8 cellular contexts compared by ENCODE assay signal in genomic region chr16:68644715-68645493, GRCh38. TPM values are rescaled to one million over a fixed set of nuclear protein-coding genes. Genes with fewer than 3 reads are reported as not detected.
DNase-seq lines count a peak whose midpoint lies in the region; ATAC-seq, FAIRE-seq and TF ChIP-seq lines count a peak whose summit lies in the region.

CDH3 (plus strand) TSS chr16:68645310; CDS start chr16:68645380, 70 bp downstream.

- H3K4me1 Mint-ChIP-seq in natural killer cell = peaks cover 0 to 5% of the 10 kb centered on the region in 2 donors

- in situ Hi-C loops in Panc1 (cut with HindIII; ENCODE audit: low pct_unique_long_range_greater_than_20kb, low sequenced_read_pairs) = no loop called here

- peaks cover 27% of the 10 kb centered on the region for H3K4me1 ChIP-seq in left ventricle myocardium inferior
- H3K4me1 ChIP-seq in Panc1 (ENCODE audit: control insufficient read depth, insufficient read depth, low read length) = peaks cover 13% of the 10 kb centered on the region
- peaks cover 0 to 18% of the 10 kb centered on the region in 2 donors for H3K4me1 ChIP-seq in duodenal mucosa (ENCODE audit: control insufficient read depth in 1 of 2, insufficient read depth in 2 of 2, low read length in 2 of 2)

- no peaks in the 10 kb centered on the region for H3K9me3 ChIP-seq in left ventricle myocardium inferior (replicated peaks)
- no peaks in the 10 kb centered on the region for H3K9me3 ChIP-seq in Panc1 (ENCODE audit: control insufficient read depth, insufficient read depth, low read depth, low read length)
- H3K9me3 ChIP-seq in duodenal mucosa (ENCODE audit: control insufficient read depth in 1 of 2, low read length in 2 of 2) = no peaks in the 10 kb centered on the region

- H3K9me3 Mint-ChIP-seq in natural killer cell = no peaks in the 10 kb centered on the region

- no TSS peak for BruUV-seq in Panc1 (replicated peaks; lab: Mats Ljungman, UMichigan)

- no peaks in the 10 kb centered on the region for H3K36me3 Mint-ChIP-seq in natural killer cell

- POLR2A ChIA-PET in Panc1 (lab: Charles Lee) = interaction anchor here (0.6 kb wide), 1 partner anchor 45 kb away, joined by 11 read pairs; no protein-coding TSS in a partner anchor

- no peak within 1 kb of the TSS for H3K27ac Mint-ChIP-seq in natural killer cell

- H3K36me3 ChIP-seq in left ventricle myocardium inferior (no peaks in the 10 kb centered on the region), Panc1 (ENCODE audit: control insufficient read depth, insufficient read depth, low read length) (peaks cover 7% of the 10 kb centered on the region; the same call in 1 of the 2 replicates), duodenal mucosa (ENCODE audit: control insufficient read depth in 1 of 2, insufficient read depth in 2 of 2, low read length in 2 of 2) (no peaks in the 10 kb centered on the region)

- no peak for TF ChIP-seq CTCF in left ventricle myocardium inferior (IDR thresholded peaks at IDR 0.05; ENCODE audit: borderline replicate concordance)
- no peak for TF ChIP-seq CTCF in Panc1 (IDR thresholded peaks at IDR 0.05)
- TF ChIP-seq CTCF in natural killer cell (IDR thresholded peaks at IDR 0.05) = no peak

- peak within 1 kb of the TSS; percentile 19 for H3K4me3 ChIP-seq in left ventricle myocardium inferior
- H3K4me3 ChIP-seq in Panc1 (ENCODE audit: low read depth in 2 of 2, low read length in 2 of 2) = peak within 1 kb of the TSS; percentile 32 to 64
- peak within 1 kb of the TSS; percentile 62 to 68 for H3K4me3 ChIP-seq in duodenal mucosa (ENCODE audit: low read depth in 1 of 2, low read length in 2 of 2)

- H3K27ac ChIP-seq in left ventricle myocardium inferior (replicated peaks) (no peak within 1 kb of the TSS), Panc1 (ENCODE audit: low read length) (no peak within 1 kb of the TSS), duodenal mucosa (ENCODE audit: low read depth, low read length) (no peak within 1 kb of the TSS)

- H3K27me3 ChIP-seq in left ventricle myocardium inferior (ENCODE audit: low read depth) (peaks cover 99% of the 10 kb centered on the region), Panc1 (ENCODE audit: control insufficient read depth, insufficient read depth, low read length) (no peaks in the 10 kb centered on the region; the same call in 1 of the 2 replicates), duodenal mucosa (ENCODE audit: control insufficient read depth in 1 of 2, insufficient read depth in 2 of 2, low read length in 2 of 2) (peaks cover 49 to 50% of the 10 kb centered on the region in 2 donors)

- ATAC-seq in Right ventricle myocardium superior (ENCODE audit: poor library complexity) = no peak
- peak; percentile 65 for ATAC-seq in Panc1
- ATAC-seq in natural killer cell = no peak
- no peak for ATAC-seq in HG03565 (IDR thresholded peaks at IDR 0.05; ENCODE audit: unreplicated experiment)
- ATAC-seq in HG02870 (IDR thresholded peaks at IDR 0.05; ENCODE audit: unreplicated experiment) = no peak

- CTCF ChIA-PET in Panc1 (lab: Charles Lee) = no interaction called here

- peaks cover 47 to 49% of the 10 kb centered on the region in 2 donors for H3K27me3 Mint-ChIP-seq in natural killer cell (ENCODE audit: low read depth in 2 of 2)

- intact Hi-C loops in left ventricle myocardium inferior (cut with micrococcal nuclease) (no loop called here), Right ventricle myocardium superior (cut with DNase I) (no loop called here), Panc1 (cut with micrococcal nuclease; ENCODE audit: unreplicated experiment) (no loop called here), natural killer cell (cut with micrococcal nuclease) (no loop called here)

- no peak for FAIRE-seq in urothelium cell line (lab: Jason Lieb, UNC)

- no peak within 1 kb of the TSS for H3K9ac ChIP-seq in duodenal mucosa (ENCODE audit: low read depth in 1 of 2, low read length in 2 of 2)

- DNase-seq in left ventricle myocardium inferior = no peak
- DNase-seq in Right ventricle myocardium superior = no peak
- DNase-seq in Panc1 (ENCODE audit: low read depth, low spot score) = no peak
- no peak for DNase-seq in natural killer cell
- DNase-seq in urothelium cell line (ENCODE audit: low spot score) = no peak

- peak within 1 kb of the TSS; percentile 35 for H3K4me3 Mint-ChIP-seq in natural killer cell

RNA-seq across cellular contexts. Expression of gene CDH3, which starts in this region (rescaled TPM):
- total RNA-seq in left ventricle myocardium inferior (0.08 TPM), Right ventricle myocardium superior (not detected), Panc1 (2021; ENCODE audit: unreplicated experiment) (16.7 TPM), natural killer cell (under 1 TPM in 2 of 3 donors, not detected in 1; 0.79 to 0.92 TPM)
- 23.5 TPM for polyA plus RNA-seq in Panc1 (2012; ENCODE audit: insufficient read length)
